ENCODE assay signal across 8 cellular contexts in the genomic region with DNA sequence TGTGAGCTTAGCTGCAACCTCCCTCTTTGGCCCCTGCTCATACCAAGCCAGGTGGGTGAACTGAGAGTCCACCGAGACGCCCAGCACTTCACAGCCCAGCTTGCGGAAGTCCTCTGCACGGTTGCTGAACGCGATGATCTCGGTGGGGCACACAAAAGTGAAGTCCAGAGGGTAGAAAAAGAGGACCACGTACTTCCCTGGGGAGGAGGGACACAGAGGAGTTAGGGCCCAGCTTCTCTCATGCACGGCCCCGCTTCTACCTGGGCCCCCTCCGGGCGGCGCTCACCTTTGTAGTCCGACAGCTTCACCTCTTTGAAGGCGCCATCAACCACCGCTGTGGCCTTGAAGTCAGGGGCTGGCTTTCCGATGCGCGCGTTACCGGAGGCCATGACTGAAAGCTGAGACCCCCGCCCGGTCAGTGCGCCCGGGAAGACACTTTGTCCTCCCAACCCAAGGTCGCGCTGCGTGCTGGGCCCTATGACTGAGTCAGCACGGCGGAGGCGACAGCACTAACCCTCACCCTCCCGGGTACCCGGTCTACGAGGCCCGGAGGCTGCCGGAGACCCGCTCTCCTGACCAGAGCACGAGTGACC.
DNase-seq lines count a peak whose midpoint lies in the region; TF ChIP-seq lines count a peak whose summit lies in the region.

No MANE protein-coding gene starts in this region.

- in situ Hi-C loops in ACHN (cut with HindIII; ENCODE audit: low pct_ligation_motif_present, low pct_unique_long_range_greater_than_20kb, low sequenced_read_pairs), result no loop called here

- peak overlapping the region; percentile 90 for H3K9ac ChIP-seq in SK-N-MC (ENCODE audit: insufficient read length)

- H3K4me1 ChIP-seq in effector memory CD4-positive, alpha-beta T cell (ENCODE audit: control insufficient read depth, insufficient read depth, low read length, poor library complexity, severe bottlenecking), result peaks cover 32% of the 10 kb centered on the region
- peaks cover 8 to 32% of the 10 kb centered on the region in 2 donors for H3K4me1 ChIP-seq in muscle layer of duodenum (ENCODE audit: control insufficient read depth in 1 of 2, insufficient read depth in 2 of 2, low read length in 2 of 2)

- peak overlapping the region; percentile 60 for H3K4me3 ChIP-seq in GM12865 (ENCODE audit: low read depth, low read length)
- peak overlapping the region; percentile 97 for H3K4me3 ChIP-seq in SK-N-MC
- H3K4me3 ChIP-seq in effector memory CD4-positive, alpha-beta T cell (ENCODE audit: insufficient read depth, low read depth, low read length, poor library complexity, severe bottlenecking), result peak overlapping the region; percentile 80
- H3K4me3 ChIP-seq in muscle layer of duodenum (ENCODE audit: low read depth in 1 of 2, low read length in 2 of 2), result peak overlapping the region; percentile 83 to 96

- no peak for TF ChIP-seq CTCF in GM12865 (IDR thresholded peaks at IDR 0.05; ENCODE audit: insufficient read depth, low read depth, low read length, missing control alignments)

- no peaks in the 10 kb centered on the region for H3K9me3 ChIP-seq in SK-N-MC (ENCODE audit: low read depth, low read length)
- H3K9me3 ChIP-seq in effector memory CD4-positive, alpha-beta T cell (ENCODE audit: control insufficient read depth, low read length), result no peaks in the 10 kb centered on the region
- H3K9me3 ChIP-seq in muscle layer of duodenum (ENCODE audit: control insufficient read depth in 1 of 2, low read length in 2 of 2), result no peaks in the 10 kb centered on the region

- peaks cover 16% of the 10 kb centered on the region for H3K36me3 ChIP-seq in SK-N-MC (ENCODE audit: insufficient read depth, low read length)
- peaks cover 6% of the 10 kb centered on the region for H3K36me3 ChIP-seq in effector memory CD4-positive, alpha-beta T cell (ENCODE audit: control insufficient read depth, insufficient read depth, low read length)
- H3K36me3 ChIP-seq in muscle layer of duodenum (ENCODE audit: control insufficient read depth in 1 of 2, insufficient read depth in 2 of 2, low read length in 2 of 2), result peaks cover 0 to 9% of the 10 kb centered on the region in 2 donors

- H3K27me3 ChIP-seq in effector memory CD4-positive, alpha-beta T cell (replicated peaks; ENCODE audit: control insufficient read depth, insufficient read depth, low read length, poor library complexity, severe bottlenecking), result no peaks in the 10 kb centered on the region
- no peaks in the 10 kb centered on the region for H3K27me3 ChIP-seq in muscle layer of duodenum (ENCODE audit: low read depth, low read length)

- H3K27ac ChIP-seq in SK-N-MC (peak overlapping the region; percentile 53; the same call in 1 of the 2 replicates), muscle layer of duodenum (ENCODE audit: low read length) (peak overlapping the region; percentile 31)
- H3K27ac ChIP-seq in effector memory CD4-positive, alpha-beta T cell (ENCODE audit: insufficient read depth, low read length, poor library complexity, severe bottlenecking), result peak overlapping the region; percentile 60

- DNase-seq in GM12865 (ENCODE audit: low read depth) (no peak), SK-N-MC (ENCODE audit: low read depth, low spot score) (no peak), ACHN (no peak), HPDE6-E6E7 (ENCODE audit: extremely low spot score) (no peak), activated gamma-delta T cell treated with Interleukin-2 at 50 U/mL for 16 hours (no peak), Ammon's horn (ENCODE audit: low spot score) (no peak)
- DNase-seq in effector memory CD4-positive, alpha-beta T cell, result no peak
